Comparison of ENCODE assay signal across 12 cellular contexts in the genomic region with DNA sequence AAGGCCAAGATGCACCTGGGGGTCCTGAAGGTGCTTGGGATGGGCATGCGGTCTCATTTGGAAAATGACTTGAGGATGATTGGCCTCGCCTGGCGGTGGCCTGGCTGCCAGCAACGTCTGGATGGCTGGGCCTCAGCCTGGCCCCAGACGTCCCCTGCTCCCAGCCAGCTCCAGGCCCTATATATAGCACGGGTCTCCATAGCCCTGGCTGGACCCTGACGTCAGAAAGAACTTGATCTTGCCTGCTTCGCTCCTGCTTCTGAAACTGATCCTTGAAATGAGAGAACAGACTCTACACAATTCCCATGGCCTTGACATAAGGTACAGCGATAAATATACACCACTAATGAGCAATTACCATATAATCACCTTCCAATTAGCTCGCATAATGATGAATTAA.
DNase-seq lines count a peak whose midpoint lies in the region; TF ChIP-seq lines count a peak whose summit lies in the region.
"Had no signal": no experiment of that assay in that cellular context is flagged by ENCODE, and none has a peak within 500 bp of the region (broad histone marks: within the 10 kb centered on the region; RNA-seq: fewer than 3 reads in every experiment).

No MANE protein-coding gene starts in this region.

- no peak overlapping the region for H3K27ac ChIP-seq in iPS-20b (ENCODE audit: low read length)
- H3K27ac ChIP-seq: HL-60, PC-9, SK-N-MC had no signal

- H3K27me3 ChIP-seq in iPS-20b (ENCODE audit: insufficient read depth, low read length) = peaks cover 90% of the 10 kb centered on the region

- H3K36me3 ChIP-seq in iPS-20b (ENCODE audit: insufficient read depth, low read depth, low read length) = no peaks in the 10 kb centered on the region

- in situ Hi-C loops in GM13977 (cut with MboI; ENCODE audit: low pct_unique_long_range_greater_than_20kb, low sequenced_read_pairs, unreplicated experiment) = no loop called here

- H3K4me1 ChIP-seq in iPS-20b (ENCODE audit: insufficient read depth, low read length) = no peaks in the 10 kb centered on the region; the same call in 1 of the 2 replicates

- peak; percentile 52 for DNase-seq in DMS 273 treated with DMSO at 0.1 percent for 48 hours (lab: John Stamatoyannopoulos, UW)
- peak; percentile 79 for DNase-seq in NCI-H69 (lab: John Stamatoyannopoulos, UW)
- peak; percentile 17 for DNase-seq in retina
- DNase-seq in stimulated activated CD4-positive, alpha-beta T cell treated with anti-CD3 and anti-CD28 coated beads, Interleukin-1b, Interleukin-23, amount 100 ng/mL, for 48 hours = no peak
- DNase-seq in NCI-H82 (lab: John Stamatoyannopoulos, UW) = no peak
- no peak for DNase-seq in GM13977 (ENCODE audit: low spot score)
- DNase-seq: HCEC 1CT, NCI-H1930, PC-9 had no signal

- H3K9ac ChIP-seq in iPS-20b (ENCODE audit: low read depth, low read length) = no peak overlapping the region

- no peaks in the 10 kb centered on the region for H3K9me3 ChIP-seq in iPS-20b (ENCODE audit: insufficient read depth, low read depth, low read length)

- peak overlapping the region; percentile 26; the same call in 1 of the 2 replicates for H3K4me3 ChIP-seq in iPS-20b (ENCODE audit: low read length)
- H3K4me3 ChIP-seq: PC-9, SK-N-MC had no signal

- TF ChIP-seq CTCF in GM13977 (IDR thresholded peaks at IDR 0.05; ENCODE audit: extremely low read depth, insufficient read depth, missing control alignments) = no peak

Comparison
In these comparisons a context has a peak if more than half of its experiments do, and no peak if none do; other contexts are left out.
1. DNase-seq: peak in DMS 273 treated with DMSO at 0.1 percent for 48 hours (single experiment), NCI-H69 (single experiment) and retina (single experiment); none in stimulated activated CD4-positive, alpha-beta T cell treated with anti-CD3 and anti-CD28 coated beads, Interleukin-1b, Interleukin-23, amount 100 ng/mL, for 48 hours (single experiment), NCI-H82 (single experiment) and GM13977 (single experiment).